8 cellular contexts compared by ENCODE assay signal in the genomic region with DNA sequence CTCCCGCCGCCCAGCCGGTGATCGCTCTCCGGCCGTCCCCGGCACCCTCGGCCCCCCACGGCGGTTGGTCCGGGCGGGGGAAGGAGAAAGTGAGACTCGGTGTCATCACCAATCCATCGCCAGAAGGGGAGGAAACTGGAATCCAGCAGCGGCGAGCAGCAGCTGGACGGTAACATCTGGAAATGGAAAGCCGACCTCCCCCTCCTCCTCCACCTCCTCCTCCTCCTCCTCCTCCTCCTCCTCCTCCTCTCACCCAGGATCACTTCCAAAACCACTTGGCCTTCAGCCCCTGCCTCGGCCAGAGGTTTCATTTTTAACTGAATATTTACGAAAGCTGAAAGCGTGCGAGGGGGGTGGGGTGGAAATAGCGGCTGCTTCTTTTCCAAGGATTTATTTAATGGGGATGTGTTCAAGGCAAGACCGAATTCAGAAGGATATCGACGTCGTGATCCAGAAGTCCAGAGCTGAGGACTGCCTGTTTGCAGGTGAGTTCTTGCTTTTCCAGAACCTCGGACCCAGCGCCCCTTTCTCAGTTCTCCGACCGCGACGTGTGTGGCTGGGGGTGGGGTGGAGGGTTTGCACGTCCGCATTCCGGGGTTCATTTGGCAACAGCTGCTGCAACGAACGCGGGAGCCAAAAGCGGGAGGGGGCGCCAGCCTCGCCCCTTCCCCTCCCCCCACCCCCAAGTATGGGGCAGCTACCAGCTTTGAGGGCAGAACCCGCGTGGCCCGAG. TPM values are rescaled to one million over a fixed set of nuclear protein-coding genes. Genes with fewer than 3 reads are reported as not detected.
A peak's percentile ranks its signal among the peaks of the same experiment; 100 is the strongest.
DNase-seq lines count a peak whose midpoint lies in the region; TF ChIP-seq lines count a peak whose summit lies in the region.
"Not testable (repeated sequence)": the region's sequence is repeated elsewhere in the genome, so short reads cannot be mapped to it uniquely, and the experiment has no call there.

No MANE protein-coding gene starts in this region.

- H3K27ac ChIP-seq in MM.1S (ENCODE audit: low read length): peak overlapping the region; percentile 37; the same call in 1 of the 2 replicates
- H3K27ac ChIP-seq in adrenal gland: peak overlapping the region in 1 of 5 donors; percentile 62
- peak overlapping the region; percentile 71 to 82 for H3K27ac ChIP-seq in prostate gland
- peak overlapping the region; percentile 74 for H3K27ac ChIP-seq in thymus (ENCODE audit: low read depth)

- BruUV-seq in Calu3 (replicated peaks; lab: Mats Ljungman, UMichigan): not testable (repeated sequence)

- not testable (repeated sequence) for H2AFZ ChIP-seq in MM.1S (ENCODE audit: low read length)

- not testable (repeated sequence) for H3K36me3 Mint-ChIP-seq in Calu3 (ENCODE audit: insufficient read depth, unreplicated experiment)

- H3K27me3 ChIP-seq in MM.1S (replicated peaks; ENCODE audit: insufficient read depth, low read length); adrenal gland; prostate gland (replicated peaks; ENCODE audit: insufficient read depth); thymus (ENCODE audit: control insufficient read depth, insufficient read depth): not testable (repeated sequence)

- H3K4me3 ChIP-seq in MM.1S (ENCODE audit: low read length): peak overlapping the region; percentile 37; the same call in 1 of the 2 replicates
- H3K4me3 ChIP-seq in adrenal gland: peak overlapping the region in 2 of 4 donors; percentile 11 to 48
- peak overlapping the region; percentile 32 for H3K4me3 ChIP-seq in lower leg skin (ENCODE audit: low read depth, poor library complexity, severe bottlenecking)
- H3K4me3 ChIP-seq in prostate gland: peak overlapping the region; percentile 42 to 48
- peak overlapping the region; percentile 45 for H3K4me3 ChIP-seq in thymus (ENCODE audit: low read length)

- not testable (repeated sequence) for H3F3A ChIP-seq in MM.1S (ENCODE audit: insufficient read depth, low read length)

- CTCF ChIA-PET in Calu3 (lab: Charles Lee): not testable (repeated sequence)

- TF ChIP-seq CTCF in Calu3 (IDR thresholded peaks at IDR 0.05; ENCODE audit: unreplicated experiment); MM.1S (IDR thresholded peaks at IDR 0.05; ENCODE audit: low read length); adrenal gland (IDR thresholded peaks at IDR 0.05); lower leg skin (IDR thresholded peaks at IDR 0.05); prostate gland (IDR thresholded peaks at IDR 0.05): not testable (repeated sequence)

- peak; percentile 24 for DNase-seq in Calu3
- DNase-seq in MM.1S: not testable (repeated sequence)
- peak; percentile 43 for DNase-seq in activated CD4-positive, alpha-beta T cell treated with anti-CD3 and anti-CD28 coated beads for 48 hours
- DNase-seq in adrenal gland: peak; percentile 34 to 69 (median 46)
- peak; percentile 0 for DNase-seq in fibroblast of peridontal ligament (ENCODE audit: extremely low read depth)
- peak; percentile 24 to 84 for DNase-seq in lower leg skin (ENCODE audit: low spot score in 2 of 2)
- DNase-seq in prostate gland (ENCODE audit: low spot score): peak; percentile 8

- not testable (repeated sequence) for H3K9me3 ChIP-seq in MM.1S (replicated peaks; ENCODE audit: insufficient read depth, low read length); adrenal gland (replicated peaks in 1 of 3); prostate gland; thymus (ENCODE audit: control insufficient read depth)

- 0 to 1% methylated on average over 24 to 30 of the region's 45 CpGs; no CpG with 5 or more reads in 2 of the 4 donors for WGBS in adrenal gland, 4 donors
- 4% methylated on average over 13 of the region's 45 CpGs; no CpG with 5 or more reads in 1 of the 2 donors for WGBS in lower leg skin, 2 donors
- WGBS in prostate gland: 0% methylated on average over 8 of the region's 45 CpGs
- 0% methylated on average over 31 of the region's 45 CpGs for WGBS in thymus

- H3K27ac Mint-ChIP-seq in Calu3 (ENCODE audit: unreplicated experiment): not testable (repeated sequence)

- not testable (repeated sequence) for H3K9me3 Mint-ChIP-seq in Calu3 (ENCODE audit: low read depth, unreplicated experiment)

- TF ChIP-seq POLR2A in adrenal gland (IDR thresholded peaks at IDR 0.05); lower leg skin (IDR thresholded peaks at IDR 0.05); prostate gland (IDR thresholded peaks at IDR 0.05): not testable (repeated sequence)

- H3K4me3 Mint-ChIP-seq in Calu3 (ENCODE audit: low read depth, unreplicated experiment): peak overlapping the region; percentile 19

- not testable (repeated sequence) for H3K36me3 ChIP-seq in MM.1S (replicated peaks; ENCODE audit: insufficient read depth, low read length); adrenal gland (replicated peaks in 1 of 2); prostate gland; thymus (ENCODE audit: control insufficient read depth, insufficient read depth)

- not testable (repeated sequence) for H3K9me2 ChIP-seq in MM.1S (replicated peaks; ENCODE audit: insufficient read depth, low read length)

- intact Hi-C loops in Calu3 (cut with micrococcal nuclease; ENCODE audit: unreplicated experiment); adrenal gland (cut with DNase I); lower leg skin (cut with DNase I; ENCODE audit: low total_unique reads); prostate gland (cut with DNase I): not testable (repeated sequence)

- H3K4me2 ChIP-seq in MM.1S (ENCODE audit: low read depth, low read length): not testable (repeated sequence)

- H3K79me2 ChIP-seq in MM.1S (ENCODE audit: low read length): not testable (repeated sequence)

- H3K4me1 Mint-ChIP-seq in Calu3 (ENCODE audit: low read depth, unreplicated experiment): not testable (repeated sequence)

- H3K27me3 Mint-ChIP-seq in Calu3 (ENCODE audit: unreplicated experiment): not testable (repeated sequence)

- H4K20me1 ChIP-seq in MM.1S (ENCODE audit: insufficient read depth, low read length): not testable (repeated sequence)

- not testable (repeated sequence) for H3K9ac ChIP-seq in MM.1S (ENCODE audit: low read length)

- H3K4me1 ChIP-seq in MM.1S (ENCODE audit: low read length); adrenal gland (replicated peaks in 1 of 2); prostate gland (replicated peaks); thymus (ENCODE audit: control insufficient read depth, insufficient read depth, low read length): not testable (repeated sequence)

RNA-seq across cellular contexts. Expression of gene PPIAL4C, which starts 23.6 kb away (rescaled TPM):
- not detected in 2 replicates for total RNA-seq in Calu3 (2022)
- not detected for total RNA-seq in adrenal gland
- polyA plus RNA-seq in adrenal gland: 1 to 10 TPM in 1 of 3 donors, not detected in 2; 1.0 TPM
- under 1 TPM in 1 of 4 donors, not detected in 3; 0.58 TPM for total RNA-seq in lower leg skin
- not detected for total RNA-seq in prostate gland
- polyA plus RNA-seq in thymus: 1.6 TPM
